Comparison of ENCODE assay signal across 8 cellular contexts in the genomic region with DNA sequence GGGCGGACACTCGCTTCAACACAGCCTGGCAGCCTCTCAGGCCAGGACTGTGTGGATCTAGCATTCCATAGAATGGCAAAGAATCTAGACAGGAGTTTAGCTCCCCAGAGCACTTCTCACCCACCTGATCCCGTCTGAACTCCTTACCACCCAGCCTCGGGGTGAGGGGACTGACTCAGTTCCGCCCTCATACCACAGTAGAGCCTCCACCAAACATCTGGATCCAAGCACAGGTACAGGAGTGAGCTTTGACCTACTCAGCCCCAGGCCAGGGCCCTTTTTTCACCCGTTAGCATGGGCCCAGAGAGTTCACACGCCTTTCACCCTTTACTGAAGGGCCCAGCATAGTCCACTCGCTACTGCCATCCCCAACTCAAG. TPM values are rescaled to one million over a fixed set of nuclear protein-coding genes. Genes with fewer than 3 reads are reported as not detected.
DNase-seq lines count a peak whose midpoint lies in the region; ATAC-seq and TF ChIP-seq lines count a peak whose summit lies in the region.

No MANE protein-coding gene starts in this region.

- H3K9me3 ChIP-seq in skeletal muscle tissue (ENCODE audit: control insufficient read depth in 3 of 3, low read length in 3 of 3), result no peaks in the 10 kb centered on the region

- peak overlapping the region; percentile 85 for H3K27ac Mint-ChIP-seq in T-helper 2 cell treated with Interferon-gamma antibody and Interleukin-4, amounts not matched to agents 5 μg/mL and 100 μg/mL, for 36 hours

- H3K27me3 ChIP-seq in H7 (ENCODE audit: control insufficient read depth, insufficient read depth, low read length) (no peaks in the 10 kb centered on the region), skeletal muscle tissue (ENCODE audit: control insufficient read depth in 3 of 3, insufficient read depth in 3 of 3, low read length in 3 of 3) (no peaks in the 10 kb centered on the region)

- intact Hi-C loops in left cardiac atrium (cut with DNase I), result loop anchor here in 1 of 2 donors (5.0 kb wide), 1 partner anchor 93 kb away; no protein-coding TSS in a partner anchor

- peaks cover 52% of the 10 kb centered on the region for H3K4me1 Mint-ChIP-seq in T-helper 2 cell treated with Interferon-gamma antibody and Interleukin-4, amounts not matched to agents 5 μg/mL and 100 μg/mL, for 36 hours (ENCODE audit: low read depth)

- peak overlapping the region; percentile 93 to 98 (median 94) for H3K9ac ChIP-seq in skeletal muscle tissue (ENCODE audit: low read depth in 1 of 3, low read length in 3 of 3)

- H3K4me3 ChIP-seq in H7 (ENCODE audit: insufficient read depth, low read depth, low read length) (peak overlapping the region; percentile 98), skeletal muscle tissue (ENCODE audit: low read length in 3 of 3) (peak overlapping the region; percentile 95 to 99 (median 98))

- H3K4me3 Mint-ChIP-seq in T-helper 2 cell treated with Interferon-gamma antibody and Interleukin-4, amounts not matched to agents 5 μg/mL and 100 μg/mL, for 36 hours, result peak overlapping the region; percentile 90

- no peaks in the 10 kb centered on the region for H3K27me3 Mint-ChIP-seq in T-helper 2 cell treated with Interferon-gamma antibody and Interleukin-4, amounts not matched to agents 5 μg/mL and 100 μg/mL, for 36 hours (ENCODE audit: low read depth)

- POLR2A ChIA-PET in HEK293T (lab: Yijun Ruan, JAX), result no interaction called here

- peak overlapping the region; percentile 64 for H3K27ac ChIP-seq in skeletal muscle tissue (ENCODE audit: low read depth, low read length)

- ATAC-seq in left cardiac atrium, result peak; percentile 2 to 9
- no peak for ATAC-seq in HG03460 (IDR thresholded peaks at IDR 0.05; ENCODE audit: unreplicated experiment)

- peaks cover 47 to 63% (median 53%) of the 10 kb centered on the region in 3 donors for H3K4me1 ChIP-seq in skeletal muscle tissue (ENCODE audit: control insufficient read depth in 3 of 3, insufficient read depth in 3 of 3, low read length in 3 of 3)

- H3K36me3 ChIP-seq in H7 (replicated peaks; ENCODE audit: control insufficient read depth, insufficient read depth, low read length) (peaks cover 5% of the 10 kb centered on the region), skeletal muscle tissue (ENCODE audit: control insufficient read depth in 3 of 3, insufficient read depth in 3 of 3, low read length in 3 of 3) (peaks cover 3 to 7% (median 7%) of the 10 kb centered on the region in 3 donors)

- H3K36me3 Mint-ChIP-seq in T-helper 2 cell treated with Interferon-gamma antibody and Interleukin-4, amounts not matched to agents 5 μg/mL and 100 μg/mL, for 36 hours (ENCODE audit: low read depth), result peaks cover 28% of the 10 kb centered on the region

- H3K9me3 Mint-ChIP-seq in T-helper 2 cell treated with Interferon-gamma antibody and Interleukin-4, amounts not matched to agents 5 μg/mL and 100 μg/mL, for 36 hours, result no peaks in the 10 kb centered on the region

- CTCF ChIA-PET in HEK293T (lab: Yijun Ruan, JAX), result no interaction called here

- DNase-seq in H7 (peak; percentile 29), left cardiac atrium (no peak), HEK293T (ENCODE audit: extremely low spot score) (no peak), EL (no peak)
- DNase-seq in T-helper 2 cell treated with Interferon-gamma antibody and Interleukin-4, amounts not matched to agents 5 μg/mL and 100 μg/mL, for 36 hours (ENCODE audit: low spot score), result no peak
- DNase-seq in stimulated activated CD8-positive, alpha-beta memory T cell treated with anti-CD3 and anti-CD28 coated beads, Interleukin-4, amount 100 ng/mL, for 48 hours, result no peak

TF ChIP-seq in HEK293T, 16 proteins besides CTCF, POLR2A, EP300 and RAD21:
- TF ChIP-seq SUZ12 (IDR thresholded peaks at IDR 0.05) (no peak), FOXK2 (IDR thresholded peaks at IDR 0.05) (no peak), L3MBTL2 (conservative IDR thresholded peaks at IDR 0.05) (no peak), NFRKB (IDR thresholded peaks at IDR 0.05) (no peak), TARDBP (IDR thresholded peaks at IDR 0.05) (no peak), FOXM1 (IDR thresholded peaks at IDR 0.05; ENCODE audit: borderline replicate concordance) (no peak)

RNA-seq across cellular contexts. Expression of a gene that starts 0.7 kb away (rescaled TPM):
- total RNA-seq in H7 (2014; rRNA removed; shearing (Covaris generic)), result 33.7 and 36.8 TPM in 2 replicates
- total RNA-seq in left cardiac atrium, result 100 to 1,000 TPM; 117 to 119 TPM
- 17.2 TPM for total RNA-seq in skeletal muscle tissue
